Comparison of ENCODE assay signal across 1 cellular context in genomic region chr9:92029553-92029952, GRCh38.
TF ChIP-seq lines count a peak whose summit lies in the region.

No MANE protein-coding gene starts in this region.

TF ChIP-seq in WTC11, 78 proteins besides CTCF, POLR2A, EP300 and RAD21 (continued from another document):
- TF ChIP-seq, protein P1, sequence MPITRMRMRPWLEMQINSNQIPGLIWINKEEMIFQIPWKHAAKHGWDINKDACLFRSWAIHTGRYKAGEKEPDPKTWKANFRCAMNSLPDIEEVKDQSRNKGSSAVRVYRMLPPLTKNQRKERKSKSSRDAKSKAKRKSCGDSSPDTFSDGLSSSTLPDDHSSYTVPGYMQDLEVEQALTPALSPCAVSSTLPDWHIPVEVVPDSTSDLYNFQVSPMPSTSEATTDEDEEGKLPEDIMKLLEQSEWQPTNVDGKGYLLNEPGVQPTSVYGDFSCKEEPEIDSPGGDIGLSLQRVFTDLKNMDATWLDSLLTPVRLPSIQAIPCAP (CRISPR knock-in tag; IDR thresholded peaks at IDR 0.05), result no peak
- no peak for TF ChIP-seq NFATC4 (CRISPR knock-in tag; IDR thresholded peaks at IDR 0.05)
